1 cellular context compared by ENCODE assay signal in genomic region chr20:40990542-40991120, GRCh38.
A peak's percentile ranks its signal among the peaks of the same experiment; 100 is the strongest.
TF ChIP-seq lines count a peak whose summit lies in the region.

No MANE protein-coding gene starts in this region.

TF ChIP-seq in HepG2, 621 proteins besides CTCF, POLR2A, EP300 and RAD21 (continued from another document and continues in another):
- TF ChIP-seq MAFK (conservative IDR thresholded peaks at IDR 0.05 in 1 of 2, IDR thresholded peaks at IDR 0.05 in 1 of 2; ENCODE audit: low read length in 2 of 2) (peak in 1 of 2 experiments; percentile 30; a peak in 1 of 4 replicates), ZNF784 (CRISPR knock-in tag; IDR thresholded peaks at IDR 0.05; ENCODE audit: borderline replicate concordance) (0 out of 2 replicates have a peak, but pooled peaks have one; percentile 34), ELF1 (CRISPR knock-in tag; IDR thresholded peaks at IDR 0.05) (peak; percentile 56; the same call in 1 of the 2 replicates), ZNF839 (CRISPR knock-in tag; IDR thresholded peaks at IDR 0.05; ENCODE audit: borderline replicate concordance) (peak; percentile 82; the same call in 1 of the 2 replicates), ZNF33A (CRISPR knock-in tag; IDR thresholded peaks at IDR 0.05; ENCODE audit: borderline replicate concordance) (no peak), PTBP1 (IDR thresholded peaks at IDR 0.05; ENCODE audit: low read depth, low read length, poor library complexity, severe bottlenecking) (no peak), ZNF550 (CRISPR knock-in tag; IDR thresholded peaks at IDR 0.05; ENCODE audit: borderline replicate concordance) (no peak), ZNF292 (CRISPR knock-in tag; IDR thresholded peaks at IDR 0.05; ENCODE audit: borderline replicate concordance, low read depth) (peak; percentile 33; the same call in 1 of the 2 replicates), NONO (IDR thresholded peaks at IDR 0.05) (no peak), NONO (CRISPR knock-in tag; conservative IDR thresholded peaks at IDR 0.05) (peak; percentile 63; the same call in 1 of the 2 replicates), ATF4 (CRISPR knock-in tag; IDR thresholded peaks at IDR 0.05) (no peak), ZNF576 (CRISPR knock-in tag; IDR thresholded peaks at IDR 0.05) (0 out of 2 replicates have a peak, but pooled peaks have one; percentile 71), ZSCAN5A (CRISPR knock-in tag; IDR thresholded peaks at IDR 0.05; ENCODE audit: borderline replicate concordance) (no peak), ZFP62 (CRISPR knock-in tag; IDR thresholded peaks at IDR 0.05) (no peak), ZNF639 (CRISPR knock-in tag; conservative IDR thresholded peaks at IDR 0.05) (no peak), SMAD3 (CRISPR knock-in tag; IDR thresholded peaks at IDR 0.05) (peak; percentile 60; the same call in 1 of the 2 replicates), GTF3A (CRISPR knock-in tag; conservative IDR thresholded peaks at IDR 0.05) (no peak), HMGXB3 (CRISPR knock-in tag; IDR thresholded peaks at IDR 0.05; ENCODE audit: borderline replicate concordance) (0 out of 2 replicates have a peak, but pooled peaks have one; percentile 67), DZIP1 (CRISPR knock-in tag; IDR thresholded peaks at IDR 0.05) (no peak), CENPX (CRISPR knock-in tag; IDR thresholded peaks at IDR 0.05) (no peak), ZNF441 (CRISPR knock-in tag; IDR thresholded peaks at IDR 0.05; ENCODE audit: borderline replicate concordance) (no peak), HOMEZ (CRISPR knock-in tag; IDR thresholded peaks at IDR 0.05; ENCODE audit: low read depth) (peak; percentile 92), MXD4 (CRISPR knock-in tag; IDR thresholded peaks at IDR 0.05) (no peak), SALL2 (CRISPR knock-in tag; IDR thresholded peaks at IDR 0.05) (0 out of 2 replicates have a peak, but pooled peaks have one; percentile 34), ZBTB21 (CRISPR knock-in tag; IDR thresholded peaks at IDR 0.05) (peak; percentile 12; the same call in 1 of the 2 replicates), MIER3 (CRISPR knock-in tag; IDR thresholded peaks at IDR 0.05; ENCODE audit: borderline replicate concordance) (peak; percentile 88; the same call in 1 of the 2 replicates), KLF15 (CRISPR knock-in tag; IDR thresholded peaks at IDR 0.05; ENCODE audit: borderline replicate concordance) (no peak), LRRFIP1 (CRISPR knock-in tag; conservative IDR thresholded peaks at IDR 0.05) (no peak), ZNF691 (CRISPR knock-in tag; IDR thresholded peaks at IDR 0.05; ENCODE audit: borderline replicate concordance, low read depth) (peak; percentile 92; the same call in 1 of the 2 replicates), ZFP82 (CRISPR knock-in tag; IDR thresholded peaks at IDR 0.05; ENCODE audit: borderline replicate concordance) (no peak), REPIN1 (CRISPR knock-in tag; IDR thresholded peaks at IDR 0.05; ENCODE audit: borderline replicate concordance, low read depth) (peak; percentile 77; the same call in 1 of the 2 replicates), ZNF703 (CRISPR knock-in tag; IDR thresholded peaks at IDR 0.05; ENCODE audit: borderline replicate concordance) (no peak), THAP9 (CRISPR knock-in tag; IDR thresholded peaks at IDR 0.05; ENCODE audit: borderline replicate concordance) (peak; percentile 75), ZNF614 (CRISPR knock-in tag; IDR thresholded peaks at IDR 0.05; ENCODE audit: borderline replicate concordance) (peak; percentile 58; the same call in 1 of the 2 replicates), NFIB (CRISPR knock-in tag; IDR thresholded peaks at IDR 0.05; ENCODE audit: borderline replicate concordance) (no peak), HNRNPH1 (optimal IDR thresholded peaks at IDR 0.05; ENCODE audit: low read depth, low read length) (no peak), YY1 (IDR thresholded peaks at IDR 0.05; ENCODE audit: insufficient read depth, insufficient replicate concordance, low read depth, low read length) (peak; percentile 70), ZNF451 (CRISPR knock-in tag; IDR thresholded peaks at IDR 0.05) (0 out of 2 replicates have a peak, but pooled peaks have one; percentile 70)
